1 cellular context compared by ENCODE assay signal in the genomic region with DNA sequence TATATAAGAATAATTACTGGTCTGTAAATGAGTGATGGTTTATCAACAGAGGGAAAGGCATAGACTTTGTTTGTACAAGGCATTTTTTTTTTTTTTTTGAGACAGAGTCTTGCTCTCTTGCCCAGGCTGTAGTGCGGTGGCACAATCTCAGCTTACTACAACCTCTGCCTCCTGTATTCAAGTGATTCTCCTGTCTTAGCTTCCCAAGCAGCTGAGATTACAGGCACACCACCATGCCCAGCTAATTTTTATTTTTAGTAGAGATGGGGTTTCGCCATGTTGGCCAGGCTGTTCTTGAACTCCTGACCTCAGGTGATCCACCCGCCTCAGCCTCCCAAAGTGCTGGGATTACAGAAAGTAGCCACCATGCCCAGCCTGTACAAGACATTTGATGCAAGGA.
TF ChIP-seq lines count a peak whose summit lies in the region.

No MANE protein-coding gene starts in this region.

TF ChIP-seq in K562, 482 proteins besides CTCF, POLR2A, EP300 and RAD21 (continued from another document):
- TF ChIP-seq, protein P1, sequence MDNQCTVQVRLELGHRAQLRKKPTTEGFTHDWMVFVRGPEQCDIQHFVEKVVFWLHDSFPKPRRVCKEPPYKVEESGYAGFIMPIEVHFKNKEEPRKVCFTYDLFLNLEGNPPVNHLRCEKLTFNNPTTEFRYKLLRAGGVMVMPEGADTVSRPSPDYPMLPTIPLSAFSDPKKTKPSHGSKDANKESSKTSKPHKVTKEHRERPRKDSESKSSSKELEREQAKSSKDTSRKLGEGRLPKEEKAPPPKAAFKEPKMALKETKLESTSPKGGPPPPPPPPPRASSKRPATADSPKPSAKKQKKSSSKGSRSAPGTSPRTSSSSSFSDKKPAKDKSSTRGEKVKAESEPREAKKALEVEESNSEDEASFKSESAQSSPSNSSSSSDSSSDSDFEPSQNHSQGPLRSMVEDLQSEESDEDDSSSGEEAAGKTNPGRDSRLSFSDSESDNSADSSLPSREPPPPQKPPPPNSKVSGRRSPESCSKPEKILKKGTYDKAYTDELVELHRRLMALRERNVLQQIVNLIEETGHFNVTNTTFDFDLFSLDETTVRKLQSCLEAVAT (IDR thresholded peaks at IDR 0.05) = peak; percentile 86 to 94
- peak; percentile 49 for TF ChIP-seq RBM25 (IDR thresholded peaks at IDR 0.05; ENCODE audit: low read depth, low read length, severe bottlenecking)
- TF ChIP-seq HDAC2 (IDR thresholded peaks at IDR 0.05) = peak; percentile 81
- TF ChIP-seq BCOR (IDR thresholded peaks at IDR 0.05) = peak; percentile 36; the same call in 1 of the 2 replicates
- TF ChIP-seq HDGF (IDR thresholded peaks at IDR 0.05) = 0 out of 2 replicates have a peak, but pooled peaks have one; percentile 38
- peak in 1 of 2 experiments; percentile 62; a peak in 2 of 4 replicates for TF ChIP-seq HDAC1 (IDR thresholded peaks at IDR 0.05)
- TF ChIP-seq NCOR1 (IDR thresholded peaks at IDR 0.05) = peak; percentile 48
- TF ChIP-seq, protein P2, sequence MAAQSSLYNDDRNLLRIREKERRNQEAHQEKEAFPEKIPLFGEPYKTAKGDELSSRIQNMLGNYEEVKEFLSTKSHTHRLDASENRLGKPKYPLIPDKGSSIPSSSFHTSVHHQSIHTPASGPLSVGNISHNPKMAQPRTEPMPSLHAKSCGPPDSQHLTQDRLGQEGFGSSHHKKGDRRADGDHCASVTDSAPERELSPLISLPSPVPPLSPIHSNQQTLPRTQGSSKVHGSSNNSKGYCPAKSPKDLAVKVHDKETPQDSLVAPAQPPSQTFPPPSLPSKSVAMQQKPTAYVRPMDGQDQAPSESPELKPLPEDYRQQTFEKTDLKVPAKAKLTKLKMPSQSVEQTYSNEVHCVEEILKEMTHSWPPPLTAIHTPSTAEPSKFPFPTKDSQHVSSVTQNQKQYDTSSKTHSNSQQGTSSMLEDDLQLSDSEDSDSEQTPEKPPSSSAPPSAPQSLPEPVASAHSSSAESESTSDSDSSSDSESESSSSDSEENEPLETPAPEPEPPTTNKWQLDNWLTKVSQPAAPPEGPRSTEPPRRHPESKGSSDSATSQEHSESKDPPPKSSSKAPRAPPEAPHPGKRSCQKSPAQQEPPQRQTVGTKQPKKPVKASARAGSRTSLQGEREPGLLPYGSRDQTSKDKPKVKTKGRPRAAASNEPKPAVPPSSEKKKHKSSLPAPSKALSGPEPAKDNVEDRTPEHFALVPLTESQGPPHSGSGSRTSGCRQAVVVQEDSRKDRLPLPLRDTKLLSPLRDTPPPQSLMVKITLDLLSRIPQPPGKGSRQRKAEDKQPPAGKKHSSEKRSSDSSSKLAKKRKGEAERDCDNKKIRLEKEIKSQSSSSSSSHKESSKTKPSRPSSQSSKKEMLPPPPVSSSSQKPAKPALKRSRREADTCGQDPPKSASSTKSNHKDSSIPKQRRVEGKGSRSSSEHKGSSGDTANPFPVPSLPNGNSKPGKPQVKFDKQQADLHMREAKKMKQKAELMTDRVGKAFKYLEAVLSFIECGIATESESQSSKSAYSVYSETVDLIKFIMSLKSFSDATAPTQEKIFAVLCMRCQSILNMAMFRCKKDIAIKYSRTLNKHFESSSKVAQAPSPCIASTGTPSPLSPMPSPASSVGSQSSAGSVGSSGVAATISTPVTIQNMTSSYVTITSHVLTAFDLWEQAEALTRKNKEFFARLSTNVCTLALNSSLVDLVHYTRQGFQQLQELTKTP (IDR thresholded peaks at IDR 0.05; ENCODE audit: low read depth in 1 of 2, partially characterized antibody in 2 of 2) = peak in 1 of 2 experiments; percentile 46
- peak; percentile 37 for TF ChIP-seq POLR2B (IDR thresholded peaks at IDR 0.05; ENCODE audit: low read depth, partially characterized antibody)
- 0 out of 2 replicates have a peak, but pooled peaks have one; percentile 31 for TF ChIP-seq POLR2AphosphoS5 (IDR thresholded peaks at IDR 0.05; ENCODE audit: control insufficient read depth, insufficient read depth, low read depth, low read length)
- peak; percentile 82 to 90 for TF ChIP-seq KDM1A (IDR thresholded peaks at IDR 0.05)
